10 cellular contexts compared by ENCODE assay signal in genomic region chr11:86551286-86551685, GRCh38.
A peak's percentile ranks its signal among the peaks of the same experiment; 100 is the strongest.
DNase-seq lines count a peak whose midpoint lies in the region; ATAC-seq and TF ChIP-seq lines count a peak whose summit lies in the region.
"Had no signal": no experiment of that assay in that cellular context is flagged by ENCODE, and none has a peak within 500 bp of the region (broad histone marks: within the 10 kb centered on the region; RNA-seq: fewer than 3 reads in every experiment).

No MANE protein-coding gene starts in this region.

- intact Hi-C loops in heart left ventricle (cut with DNase I): loop anchor here in 2 of 10 donors (2.0 to 10.0 kb wide), 2 partner anchors 28 to 76 kb away; no protein-coding TSS in a partner anchor

- 24 to 43% (median 34%) methylated on average over 1 of the region's 1 CpG for WGBS in heart left ventricle, 4 donors
- 31% methylated on average over 1 of the region's 1 CpG for WGBS in suprapubic skin
- 24% methylated on average over 1 of the region's 1 CpG for WGBS in smooth muscle cell (ENCODE audit: low lambda C conversion rate)

- H3K9ac ChIP-seq in smooth muscle cell (ENCODE audit: low read depth): no peak overlapping the region

- no peak for TF ChIP-seq EP300 in suprapubic skin (IDR thresholded peaks at IDR 0.05)

- H3K9me3 ChIP-seq in heart left ventricle (no peaks in the 10 kb centered on the region), suprapubic skin (no peaks in the 10 kb centered on the region), smooth muscle cell (replicated peaks; ENCODE audit: low read depth) (no peaks in the 10 kb centered on the region)
- H3K9me3 ChIP-seq: HAP-1 had no signal

- DNase-seq in RPMI8226 (peak; percentile 6), heart left ventricle (peak in 1 of 5 donors; percentile 33), suprapubic skin (ENCODE audit: low spot score in 2 of 2) (no peak), AML-193 (lab: John Stamatoyannopoulos, UW) (no peak), smooth muscle cell (lab: John Stamatoyannopoulos, UW; ENCODE audit: unreplicated experiment) (no peak), DMS153 (lab: John Stamatoyannopoulos, UW) (no peak)

- H3K4me3 ChIP-seq in heart left ventricle (no peak overlapping the region), suprapubic skin (no peak overlapping the region), smooth muscle cell (no peak overlapping the region)
- H3K4me3 ChIP-seq: HAP-1 had no signal

- no peak overlapping the region for H3K4me2 ChIP-seq in smooth muscle cell

- H2AFZ ChIP-seq in smooth muscle cell (ENCODE audit: low read depth): no peak overlapping the region

- no peaks in the 10 kb centered on the region for H3K79me2 ChIP-seq in smooth muscle cell (ENCODE audit: low read depth)

- H3K36me3 ChIP-seq in heart left ventricle (peaks cover 0 to 11% (median 0%) of the 10 kb centered on the region in 9 donors), suprapubic skin (no peaks in the 10 kb centered on the region), smooth muscle cell (ENCODE audit: low read depth) (no peaks in the 10 kb centered on the region)
- H3K36me3 ChIP-seq: HAP-1 had no signal

- ATAC-seq in GM19438 (IDR thresholded peaks at IDR 0.05; ENCODE audit: low read depth, unreplicated experiment): peak; percentile 60
- peak; percentile 24 to 68 (median 59) for ATAC-seq in heart left ventricle
- ATAC-seq in GM19328 (IDR thresholded peaks at IDR 0.05; ENCODE audit: unreplicated experiment): no peak
- ATAC-seq: WTC11 had no signal

- TF ChIP-seq CTCF in heart left ventricle (IDR thresholded peaks at IDR 0.05) (no peak), suprapubic skin (IDR thresholded peaks at IDR 0.05) (no peak), smooth muscle cell (IDR thresholded peaks at IDR 0.05; ENCODE audit: borderline replicate concordance, insufficient read depth, poor library complexity, severe bottlenecking) (no peak)

- H3K4me1 ChIP-seq in heart left ventricle (peaks cover 5 to 58% (median 33%) of the 10 kb centered on the region in 12 donors), suprapubic skin (peaks cover 43% of the 10 kb centered on the region), smooth muscle cell (ENCODE audit: low read depth) (no peaks in the 10 kb centered on the region)
- H3K4me1 ChIP-seq: HAP-1 had no signal

- H3F3A ChIP-seq in smooth muscle cell (ENCODE audit: low read depth): no peaks in the 10 kb centered on the region

- H4K20me1 ChIP-seq in smooth muscle cell (ENCODE audit: low read depth): no peaks in the 10 kb centered on the region

- H3K27me3 ChIP-seq in heart left ventricle (no peaks in the 10 kb centered on the region), suprapubic skin (no peaks in the 10 kb centered on the region), smooth muscle cell (ENCODE audit: low read depth) (no peaks in the 10 kb centered on the region)

- H3K27ac ChIP-seq in heart left ventricle (peak overlapping the region; percentile 51 to 89 (median 66)), suprapubic skin (peak overlapping the region; percentile 16), smooth muscle cell (ENCODE audit: low read depth) (no peak overlapping the region)

- peak in 1 of 2 donors; percentile 24 for TF ChIP-seq POLR2A in heart left ventricle (IDR thresholded peaks at IDR 0.05)
- no peak for TF ChIP-seq POLR2A in suprapubic skin (IDR thresholded peaks at IDR 0.05)
